20 cellular contexts compared by ENCODE assay signal in genomic region chr5:145316282-145316681, GRCh38.
DNase-seq lines count a peak whose midpoint lies in the region; ATAC-seq, FAIRE-seq and TF ChIP-seq lines count a peak whose summit lies in the region.
"Had no signal": no experiment of that assay in that cellular context is flagged by ENCODE, and none has a peak within 500 bp of the region (broad histone marks: within the 10 kb centered on the region; RNA-seq: fewer than 3 reads in every experiment).

No MANE protein-coding gene starts in this region.

- H3K27me3 Mint-ChIP-seq in T-helper 2 cell treated with Interferon-gamma antibody and Interleukin-4, amounts not matched to agents 5 μg/mL and 100 μg/mL, for 36 hours (ENCODE audit: low read depth): no peaks in the 10 kb centered on the region
- H3K27me3 Mint-ChIP-seq: activated CD8-positive, alpha-beta T cell treated with anti-CD3 and anti-CD28 coated beads for 36 hours; central memory CD8-positive, alpha-beta T cell had no signal

- H3K4me3 ChIP-seq in A549: no peak overlapping the region
- no peak overlapping the region for H3K4me3 ChIP-seq in lower lobe of right lung
- H3K4me3 ChIP-seq: stomach had no signal

- FAIRE-seq in A549 (lab: Jason Lieb, UNC): peak; percentile 46

- TF ChIP-seq CTCF in A549 (IDR thresholded peaks at IDR 0.05) (no peak), lower lobe of right lung (IDR thresholded peaks at IDR 0.05) (no peak)

- TF ChIP-seq RAD21 in A549 (conservative IDR thresholded peaks at IDR 0.05 in 1 of 2, IDR thresholded peaks at IDR 0.05 in 1 of 2): no peak

- no peaks in the 10 kb centered on the region for H3K36me3 Mint-ChIP-seq in T-helper 2 cell treated with Interferon-gamma antibody and Interleukin-4, amounts not matched to agents 5 μg/mL and 100 μg/mL, for 36 hours (ENCODE audit: low read depth)
- H3K36me3 Mint-ChIP-seq: CD14-positive monocyte had no signal

- H3K36me3 ChIP-seq in lower lobe of right lung: no peaks in the 10 kb centered on the region
- H3K36me3 ChIP-seq: stomach had no signal

- ATAC-seq in A549: no peak
- peak; percentile 52 for ATAC-seq in GM19328 (IDR thresholded peaks at IDR 0.05; ENCODE audit: unreplicated experiment)
- peak; percentile 56 for ATAC-seq in HG02571 (IDR thresholded peaks at IDR 0.05; ENCODE audit: unreplicated experiment)
- peak; percentile 95 for ATAC-seq in HG03159 (IDR thresholded peaks at IDR 0.05; ENCODE audit: unreplicated experiment)
- ATAC-seq in lower lobe of right lung: no peak
- ATAC-seq: activated CD8-positive, alpha-beta T cell treated with anti-CD3 and anti-CD28 coated beads for 36 hours had no signal

- H3K4me3 Mint-ChIP-seq in T-helper 2 cell treated with Interferon-gamma antibody and Interleukin-4, amounts not matched to agents 5 μg/mL and 100 μg/mL, for 36 hours: no peak overlapping the region
- H3K4me3 Mint-ChIP-seq: activated CD8-positive, alpha-beta T cell treated with anti-CD3 and anti-CD28 coated beads for 36 hours; CD14-positive monocyte; central memory CD8-positive, alpha-beta T cell; nephron progenitor cell had no signal

- H3K27ac Mint-ChIP-seq in T-helper 2 cell treated with Interferon-gamma antibody and Interleukin-4, amounts not matched to agents 5 μg/mL and 100 μg/mL, for 36 hours: no peak overlapping the region
- H3K27ac Mint-ChIP-seq: activated CD8-positive, alpha-beta T cell treated with anti-CD3 and anti-CD28 coated beads for 36 hours; CD14-positive monocyte; nephron progenitor cell had no signal

- H3K4me2 ChIP-seq in A549: no peak overlapping the region

- 67% methylated on average over 2 of the region's 2 CpGs for WGBS in A549 (ENCODE audit: missing lambda C conversion rate)

- no peak for TF ChIP-seq POLR2A in A549 (IDR thresholded peaks at IDR 0.05; ENCODE audit: low read length)

- no peak for TF ChIP-seq EP300 in A549 (IDR thresholded peaks at IDR 0.05)

- H3K4me1 Mint-ChIP-seq in T-helper 2 cell treated with Interferon-gamma antibody and Interleukin-4, amounts not matched to agents 5 μg/mL and 100 μg/mL, for 36 hours (ENCODE audit: low read depth): no peaks in the 10 kb centered on the region
- H3K4me1 Mint-ChIP-seq: CD14-positive monocyte; central memory CD8-positive, alpha-beta T cell; nephron progenitor cell had no signal

- no peaks in the 10 kb centered on the region for H3K9me3 ChIP-seq in A549
- H3K9me3 ChIP-seq in lower lobe of right lung: no peaks in the 10 kb centered on the region

- H3K27ac ChIP-seq in A549: no peak overlapping the region
- no peak overlapping the region for H3K27ac ChIP-seq in lower lobe of right lung
- H3K27ac ChIP-seq: 22Rv1, stomach, VCaP had no signal

- DNase-seq in A549 (ENCODE audit: low read depth in 1 of 2, low spot score in 1 of 2) (no peak), OCI-M1 (lab: John Stamatoyannopoulos, UW) (no peak), lower lobe of right lung (no peak)
- no peak for DNase-seq in T-helper 2 cell treated with Interferon-gamma antibody and Interleukin-4, amounts not matched to agents 5 μg/mL and 100 μg/mL, for 36 hours (ENCODE audit: low spot score)
- no peak for DNase-seq in activated effector memory CD4-positive, alpha-beta T cell treated with anti-CD3 and anti-CD28 coated beads, Interleukin-2, amount 50 U/mL, for 16 hours
- DNase-seq: activated CD8-positive, alpha-beta T cell treated with anti-CD3 and anti-CD28 coated beads for 36 hours; amniotic stem cell; DMS79; foreskin melanocyte; MV-4-11; nephron progenitor cell; stomach; SW 1271 had no signal

- intact Hi-C loops in lower lobe of right lung (cut with DNase I): no loop called here

- H3K9me3 Mint-ChIP-seq in T-helper 2 cell treated with Interferon-gamma antibody and Interleukin-4, amounts not matched to agents 5 μg/mL and 100 μg/mL, for 36 hours: no peaks in the 10 kb centered on the region

- CTCF ChIA-PET in A549 (lab: Yijun Ruan, JAX): no interaction called here

- no peaks in the 10 kb centered on the region for H3K4me1 ChIP-seq in A549
- no peaks in the 10 kb centered on the region for H3K4me1 ChIP-seq in lower lobe of right lung
- H3K4me1 ChIP-seq: stomach had no signal

- H3K27me3 ChIP-seq in lower lobe of right lung (ENCODE audit: low read depth): no peaks in the 10 kb centered on the region
- H3K27me3 ChIP-seq: stomach had no signal

- POLR2A ChIA-PET in A549 (lab: Yijun Ruan, JAX): no interaction called here

TF ChIP-seq in A549, 52 proteins besides CTCF, POLR2A, EP300 and RAD21:
- TF ChIP-seq MAZ (IDR thresholded peaks at IDR 0.05; ENCODE audit: borderline replicate concordance, low read depth, low read length): no peak
- TF ChIP-seq CBX2 (IDR thresholded peaks at IDR 0.05; ENCODE audit: borderline replicate concordance, low read depth): no peak
- no peak for TF ChIP-seq ZNF302 (CRISPR knock-in tag; IDR thresholded peaks at IDR 0.05)
- no peak for TF ChIP-seq USF2 (IDR thresholded peaks at IDR 0.05)

Comparison
In these comparisons a context has a peak if more than half of its experiments do, and no peak if none do; other contexts are left out.
1. ATAC-seq: peak in GM19328 (single experiment), HG02571 (single experiment) and HG03159 (single experiment); none in A549 (0 of 2) and lower lobe of right lung (0 of 2).